Comparison of ENCODE assay signal across 29 cellular contexts in genomic region chr21:45613396-45613795, GRCh38. TPM values are rescaled to one million over a fixed set of nuclear protein-coding genes. Genes with fewer than 3 reads are reported as not detected.
A peak's percentile ranks its signal among the peaks of the same experiment; 100 is the strongest.
DNase-seq lines count a peak whose midpoint lies in the region; ATAC-seq and TF ChIP-seq lines count a peak whose summit lies in the region.
"Had no signal": no experiment of that assay in that cellular context is flagged by ENCODE, and none has a peak within 500 bp of the region (broad histone marks: within the 10 kb centered on the region; RNA-seq: fewer than 3 reads in every experiment).

No MANE protein-coding gene starts in this region.

- no peaks in the 10 kb centered on the region for H3K27me3 Mint-ChIP-seq in CD8-positive, alpha-beta T cell (ENCODE audit: low read depth)
- peaks cover 3% of the 10 kb centered on the region for H3K27me3 Mint-ChIP-seq in activated T-helper 17 cell treated with anti-CD3 and anti-CD28 coated beads, Interleukin-2, amount 50 U/mL, for 72 hours
- peaks cover 17 to 46% (median 25%) of the 10 kb centered on the region in 3 donors for H3K27me3 Mint-ChIP-seq in naive B cell

- H3F3A ChIP-seq in SK-N-SH (replicated peaks; ENCODE audit: insufficient read depth) = no peaks in the 10 kb centered on the region

- H3K27ac Mint-ChIP-seq in CD8-positive, alpha-beta T cell = peak overlapping the region; percentile 71
- H3K27ac Mint-ChIP-seq in activated T-helper 17 cell treated with anti-CD3 and anti-CD28 coated beads, Interleukin-2, amount 50 U/mL, for 72 hours = no peak overlapping the region
- H3K27ac Mint-ChIP-seq in naive B cell = peak overlapping the region in 4 of 6 donors; percentile 14 to 88 (median 46)
- H3K27ac Mint-ChIP-seq: activated naive CD4-positive, alpha-beta T cell treated with anti-CD3 and anti-CD28 coated beads, Interleukin-2, amount 50 U/mL, for 72 hours had no signal

- WGBS in SK-N-SH (ENCODE audit: low lambda C conversion rate) = 90% methylated on average over 2 of the region's 6 CpGs

- intact Hi-C loops in CD8-positive, alpha-beta T cell (cut with DNase I, micrococcal nuclease) = no loop called here

- no peak overlapping the region for H3K4me3 ChIP-seq in SK-N-SH (ENCODE audit: low read depth in 2 of 2, low read length in 1 of 2)
- H3K4me3 ChIP-seq in CD8-positive, alpha-beta T cell (ENCODE audit: low read depth, low read length) = no peak overlapping the region
- H3K4me3 ChIP-seq: gastroesophageal sphincter, GM12878, GM23248, lung, ovary, right atrium auricular region had no signal

- TF ChIP-seq EP300 in SK-N-SH (IDR thresholded peaks at IDR 0.05; ENCODE audit: borderline replicate concordance in 1 of 2, low read depth in 1 of 2, low read length in 1 of 2) = no peak

- no peak overlapping the region for H3K27ac ChIP-seq in SK-N-SH (ENCODE audit: low read depth in 2 of 2, low read length in 1 of 2)
- no peak overlapping the region for H3K27ac ChIP-seq in CD8-positive, alpha-beta T cell (ENCODE audit: low read depth, low read length)
- H3K27ac ChIP-seq: 22Rv1, gastroesophageal sphincter, GM23248, ovary, right atrium auricular region had no signal

- no peaks in the 10 kb centered on the region for H3K79me2 ChIP-seq in SK-N-SH (ENCODE audit: insufficient read depth)

- no peak for TF ChIP-seq CTCF in SK-N-SH (IDR thresholded peaks at IDR 0.05)
- TF ChIP-seq CTCF in CD8-positive, alpha-beta T cell (IDR thresholded peaks at IDR 0.05) = no peak

- peak overlapping the region; percentile 45 for H3K4me3 Mint-ChIP-seq in CD8-positive, alpha-beta T cell
- peak overlapping the region; percentile 3 for H3K4me3 Mint-ChIP-seq in activated T-helper 17 cell treated with anti-CD3 and anti-CD28 coated beads, Interleukin-2, amount 50 U/mL, for 72 hours
- peak overlapping the region in 1 of 8 donors; percentile 42 for H3K4me3 Mint-ChIP-seq in naive B cell
- H3K4me3 Mint-ChIP-seq: brain had no signal

- H3K9me3 Mint-ChIP-seq in CD8-positive, alpha-beta T cell = no peaks in the 10 kb centered on the region
- H3K9me3 Mint-ChIP-seq in activated T-helper 17 cell treated with anti-CD3 and anti-CD28 coated beads, Interleukin-2, amount 50 U/mL, for 72 hours = no peaks in the 10 kb centered on the region
- H3K9me3 Mint-ChIP-seq in naive B cell = peaks cover 0 to 3% (median 0%) of the 10 kb centered on the region in 7 donors
- H3K9me3 Mint-ChIP-seq: activated naive CD4-positive, alpha-beta T cell treated with anti-CD3 and anti-CD28 coated beads, Interleukin-2, amount 50 U/mL, for 72 hours had no signal

- POLR2A ChIA-PET in SK-N-SH (lab: Yijun Ruan, JAX) = no interaction called here
- POLR2A ChIA-PET in CD8-positive, alpha-beta T cell (lab: Charles Lee) = no interaction called here

- no peak for TF ChIP-seq RAD21 in SK-N-SH (IDR thresholded peaks at IDR 0.05; ENCODE audit: low read length)

- peaks cover 7 to 29% of the 10 kb centered on the region in 2 experiments; a peak in 2 of 4 replicates for H3K4me1 ChIP-seq in SK-N-SH (ENCODE audit: control insufficient read depth in 1 of 2, insufficient read depth in 2 of 2, low read depth in 1 of 2, low read length in 1 of 2)
- peaks cover 28% of the 10 kb centered on the region for H3K4me1 ChIP-seq in CD8-positive, alpha-beta T cell (ENCODE audit: insufficient read depth, low read length)
- H3K4me1 ChIP-seq: right atrium auricular region had no signal

- H4K20me1 ChIP-seq in SK-N-SH (ENCODE audit: insufficient read depth) = no peaks in the 10 kb centered on the region

- DNase-seq in SK-N-SH = peak; percentile 8
- DNase-seq in CD8-positive, alpha-beta T cell = peak in 1 of 7 experiments; percentile 3
- DNase-seq in naive B cell = no peak
- no peak for DNase-seq in NCI-H510A treated with DMSO at 0.1 percent for 48 hours (lab: John Stamatoyannopoulos, UW)
- DNase-seq: activated CD4-positive, alpha-beta T cell treated with anti-CD3 and anti-CD28 coated beads, Interleukin-2, amount 50 U/mL, for 4 hours; AML-193; DMS79 treated with DMSO at 0.1 percent for 48 hours; effector memory CD4-positive, alpha-beta T cell; GM23248; NCI-H1048; NCI-H187 treated with DMSO at 0.1 percent for 48 hours; NCI-H774; OCI-M1; SHP77 treated with DMSO at 0.1 percent for 48 hours; T-helper 1 cell; trophoblast cell had no signal

- CTCF ChIA-PET in SK-N-SH (lab: Yijun Ruan, JAX) = interaction anchor here (1.5 to 5.2 kb wide), 2 partner anchors 17 to 57 kb away, joined by 5 to 25 read pairs; no protein-coding TSS in a partner anchor
- CTCF ChIA-PET in CD8-positive, alpha-beta T cell (lab: Charles Lee) = interaction anchor here (3.5 kb wide), 1 partner anchor 16 kb away, joined by 11 read pairs; no protein-coding TSS in a partner anchor

- no peak overlapping the region for H3K4me2 ChIP-seq in SK-N-SH

- no peaks in the 10 kb centered on the region for H3K9me2 ChIP-seq in SK-N-SH

- peaks cover 7% of the 10 kb centered on the region for H3K27me3 ChIP-seq in SK-N-SH (ENCODE audit: insufficient read depth)
- H3K27me3 ChIP-seq in CD8-positive, alpha-beta T cell (ENCODE audit: insufficient read depth, low read length) = peaks cover 4% of the 10 kb centered on the region
- H3K27me3 ChIP-seq: ovary, right atrium auricular region had no signal

- H2AFZ ChIP-seq in SK-N-SH (ENCODE audit: low read depth) = no peak overlapping the region
- H2AFZ ChIP-seq: GM23248 had no signal

- ATAC-seq in SK-N-SH treated with all-trans-retinoic acid at 6 μM for 48 hours (no peak), naive B cell (ENCODE audit: low read depth in 2 of 2) (no peak), HG03520 (IDR thresholded peaks at IDR 0.05; ENCODE audit: unreplicated experiment) (no peak), GM19328 (IDR thresholded peaks at IDR 0.05; ENCODE audit: unreplicated experiment) (no peak)
- ATAC-seq in CD8-positive, alpha-beta T cell = no peak
- no peak for ATAC-seq in activated T-helper 17 cell treated with anti-CD3 and anti-CD28 coated beads, Interleukin-2, amount 50 U/mL, for 72 hours (replicated peaks)
- ATAC-seq: activated naive CD4-positive, alpha-beta T cell treated with anti-CD3 and anti-CD28 coated beads, Interleukin-2, amount 50 U/mL, for 72 hours; gastroesophageal sphincter; GM12878 had no signal

- H3K4me1 Mint-ChIP-seq in CD8-positive, alpha-beta T cell (ENCODE audit: low read depth) = peaks cover 40% of the 10 kb centered on the region
- H3K4me1 Mint-ChIP-seq in activated T-helper 17 cell treated with anti-CD3 and anti-CD28 coated beads, Interleukin-2, amount 50 U/mL, for 72 hours = peaks cover 14% of the 10 kb centered on the region
- H3K4me1 Mint-ChIP-seq in naive B cell = peaks cover 0 to 21% (median 20%) of the 10 kb centered on the region in 3 donors

- H3K36me3 ChIP-seq in SK-N-SH (replicated peaks in 1 of 2; ENCODE audit: control insufficient read depth in 1 of 2, insufficient read depth in 2 of 2, low read length in 1 of 2) = no peaks in the 10 kb centered on the region
- no peaks in the 10 kb centered on the region for H3K36me3 ChIP-seq in CD8-positive, alpha-beta T cell (ENCODE audit: insufficient read depth, low read length)
- H3K36me3 ChIP-seq: gastroesophageal sphincter, ovary, right atrium auricular region had no signal

- H3K9me3 ChIP-seq in SK-N-SH = no peaks in the 10 kb centered on the region
- H3K9me3 ChIP-seq in CD8-positive, alpha-beta T cell (ENCODE audit: low read length) = no peaks in the 10 kb centered on the region
- H3K9me3 ChIP-seq: Caco-2, gastroesophageal sphincter, ovary, right atrium auricular region had no signal

- H3K9ac ChIP-seq in SK-N-SH = no peak overlapping the region
- H3K9ac ChIP-seq: GM23248 had no signal

- no peaks in the 10 kb centered on the region for H3K36me3 Mint-ChIP-seq in CD8-positive, alpha-beta T cell
- H3K36me3 Mint-ChIP-seq in activated T-helper 17 cell treated with anti-CD3 and anti-CD28 coated beads, Interleukin-2, amount 50 U/mL, for 72 hours (ENCODE audit: low read depth) = no peaks in the 10 kb centered on the region
- no peaks in the 10 kb centered on the region for H3K36me3 Mint-ChIP-seq in naive B cell
- H3K36me3 Mint-ChIP-seq: activated naive CD4-positive, alpha-beta T cell treated with anti-CD3 and anti-CD28 coated beads, Interleukin-2, amount 50 U/mL, for 72 hours; brain had no signal

TF ChIP-seq in SK-N-SH, 30 proteins besides CTCF, POLR2A, EP300 and RAD21 (continues in another document):
- TF ChIP-seq TEAD4 (IDR thresholded peaks at IDR 0.05; ENCODE audit: borderline replicate concordance, insufficient read depth) = no peak
- no peak for TF ChIP-seq FOXM1 (IDR thresholded peaks at IDR 0.05; ENCODE audit: low read depth)
- no peak for TF ChIP-seq FOSL2 (IDR thresholded peaks at IDR 0.05; ENCODE audit: borderline replicate concordance, low read depth)
- TF ChIP-seq MXI1 (IDR thresholded peaks at IDR 0.05; ENCODE audit: low read depth, low read length) = no peak
- no peak for TF ChIP-seq SIN3A (IDR thresholded peaks at IDR 0.05; ENCODE audit: borderline replicate concordance, low read depth, low read length)
- TF ChIP-seq TCF12 (IDR thresholded peaks at IDR 0.05) = no peak
- TF ChIP-seq GABPA (IDR thresholded peaks at IDR 0.05; ENCODE audit: low read depth) = no peak
- TF ChIP-seq GATA2 (CRISPR knock-in tag; IDR thresholded peaks at IDR 0.05) = no peak

TF ChIP-seq in SK-N-SH treated with all-trans-retinoic acid at 6 μM for 48 hours, 23 proteins besides CTCF, POLR2A, EP300 and RAD21 (continues in another document):
- TF ChIP-seq ESRRG (CRISPR knock-in tag; IDR thresholded peaks at IDR 0.05) (no peak), TOX (CRISPR knock-in tag; IDR thresholded peaks at IDR 0.05; ENCODE audit: borderline replicate concordance) (no peak), OSR1 (CRISPR knock-in tag; IDR thresholded peaks at IDR 0.05) (no peak)

RNA-seq across cellular contexts. Expression of gene PCBP3, which starts 30.1 kb away (rescaled TPM):
- polyA plus RNA-seq in SK-N-SH (2012; rRNA removed) = 4.2 and 9.5 TPM in 2 replicates
- 5.8 and 7.4 TPM in 2 replicates for polyA plus RNA-seq in SK-N-SH (2012; cell fraction: cytosol; rRNA removed)
- polyA plus RNA-seq in SK-N-SH (2012; cell fraction: nucleus; rRNA removed) = 16.9 and 21.5 TPM in 2 replicates
- total RNA-seq in CD8-positive, alpha-beta T cell = 1 to 10 TPM; 1.3 to 2.4 TPM
- total RNA-seq in activated T-helper 17 cell treated with anti-CD3 and anti-CD28 coated beads, Interleukin-2, amount 50 U/mL, for 72 hours = 10 to 100 TPM; 11.6 to 16.5 TPM
- 1 to 10 TPM in 2 of 6 donors, under 1 TPM in 2, not detected in 2; 0.60 to 1.5 (median 0.93) TPM for polyA plus RNA-seq in naive B cell (ENCODE audit: low read depth in 6 of 6)
